ENCODE assay signal across 1 cellular context in the genomic region with DNA sequence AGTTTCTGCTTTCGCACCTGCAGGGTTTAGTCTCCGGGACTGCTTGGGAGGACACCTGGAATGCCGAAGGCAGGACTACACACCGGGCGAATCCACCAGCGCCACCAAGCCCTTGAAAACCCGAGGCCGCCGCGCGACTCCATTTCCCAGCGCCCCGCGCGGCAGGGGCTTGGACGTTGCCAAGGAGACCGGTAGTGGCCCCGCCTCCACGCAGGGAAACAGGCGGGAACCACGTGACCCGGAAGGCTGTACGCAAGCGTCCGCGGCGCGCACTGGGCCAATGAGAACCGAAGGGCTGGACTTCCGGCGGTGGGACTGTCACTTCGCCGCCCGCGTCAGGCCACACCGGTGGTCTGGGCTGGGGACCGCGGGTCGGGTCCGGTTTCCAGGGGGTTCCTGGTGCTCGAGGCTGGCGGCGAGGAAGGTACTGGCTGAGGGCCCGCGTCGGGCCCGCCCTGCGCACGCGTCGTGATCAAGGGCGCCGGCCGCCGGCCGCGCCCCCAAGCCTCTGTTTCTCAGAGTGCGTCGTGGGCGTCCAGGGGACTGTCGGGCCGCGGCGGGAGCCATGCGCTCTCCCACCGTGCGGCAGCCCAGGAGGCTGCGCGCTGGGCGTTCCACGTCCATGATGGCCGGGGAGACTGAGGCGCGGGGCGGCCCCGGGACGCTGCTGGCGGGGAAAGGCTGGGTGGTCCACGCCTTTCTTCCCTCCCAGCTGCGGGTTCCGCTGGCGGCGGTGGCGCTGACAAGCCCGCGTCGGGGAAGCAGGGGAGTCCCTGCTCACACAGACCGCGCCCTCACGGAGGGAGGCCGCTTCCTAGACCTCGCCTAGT.
TF ChIP-seq lines count a peak whose summit lies in the region.

A gene (plus strand): TSS at position 321 of the 830 bp plus-strand sequence. CDS start 2,106 bp downstream, outside the sequence.

TF ChIP-seq in K562, 482 proteins besides CTCF, POLR2A, EP300 and RAD21 (continued from another document and continues in another):
- TF ChIP-seq, protein P1, sequence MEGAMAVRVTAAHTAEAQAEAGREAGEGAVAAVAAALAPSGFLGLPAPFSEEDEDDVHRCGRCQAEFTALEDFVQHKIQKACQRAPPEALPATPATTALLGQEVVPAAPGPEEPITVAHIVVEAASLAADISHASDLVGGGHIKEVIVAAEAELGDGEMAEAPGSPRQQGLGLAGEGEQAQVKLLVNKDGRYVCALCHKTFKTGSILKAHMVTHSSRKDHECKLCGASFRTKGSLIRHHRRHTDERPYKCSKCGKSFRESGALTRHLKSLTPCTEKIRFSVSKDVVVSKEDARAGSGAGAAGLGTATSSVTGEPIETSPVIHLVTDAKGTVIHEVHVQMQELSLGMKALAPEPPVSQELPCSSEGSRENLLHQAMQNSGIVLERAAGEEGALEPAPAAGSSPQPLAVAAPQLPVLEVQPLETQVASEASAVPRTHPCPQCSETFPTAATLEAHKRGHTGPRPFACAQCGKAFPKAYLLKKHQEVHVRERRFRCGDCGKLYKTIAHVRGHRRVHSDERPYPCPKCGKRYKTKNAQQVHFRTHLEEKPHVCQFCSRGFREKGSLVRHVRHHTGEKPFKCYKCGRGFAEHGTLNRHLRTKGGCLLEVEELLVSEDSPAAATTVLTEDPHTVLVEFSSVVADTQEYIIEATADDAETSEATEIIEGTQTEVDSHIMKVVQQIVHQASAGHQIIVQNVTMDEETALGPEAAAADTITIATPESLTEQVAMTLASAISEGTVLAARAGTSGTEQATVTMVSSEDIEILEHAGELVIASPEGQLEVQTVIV (CRISPR knock-in tag; IDR thresholded peaks at IDR 0.05; ENCODE audit: borderline replicate concordance), result no peak
- no peak for TF ChIP-seq ZNF696 (CRISPR knock-in tag; conservative IDR thresholded peaks at IDR 0.05)
- TF ChIP-seq RBM39 (optimal IDR thresholded peaks at IDR 0.05; ENCODE audit: low read depth, low read length), result no peak
- no peak for TF ChIP-seq SREBF2 (CRISPR knock-in tag; IDR thresholded peaks at IDR 0.05)
- TF ChIP-seq, protein P2, sequence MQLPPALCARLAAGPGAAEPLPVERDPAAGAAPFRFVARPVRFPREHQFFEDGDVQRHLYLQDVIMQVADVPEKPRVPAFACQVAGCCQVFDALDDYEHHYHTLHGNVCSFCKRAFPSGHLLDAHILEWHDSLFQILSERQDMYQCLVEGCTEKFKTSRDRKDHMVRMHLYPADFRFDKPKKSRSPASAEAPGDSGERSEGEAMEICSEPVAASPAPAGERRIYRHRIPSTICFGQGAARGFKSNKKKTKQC (CRISPR knock-in tag; IDR thresholded peaks at IDR 0.05), result no peak; the same call in 1 of the 2 replicates
- no peak for TF ChIP-seq ZNF184 (CRISPR knock-in tag; IDR thresholded peaks at IDR 0.05)
- TF ChIP-seq ZNF780A (CRISPR knock-in tag; IDR thresholded peaks at IDR 0.05), result no peak
- no peak for TF ChIP-seq NFIX (CRISPR knock-in tag; IDR thresholded peaks at IDR 0.05; ENCODE audit: low read depth)
- TF ChIP-seq XRCC4 (IDR thresholded peaks at IDR 0.05; ENCODE audit: extremely low read depth, insufficient read depth, insufficient read length), result no peak
- 0 out of 2 replicates have a peak, but pooled peaks have one; percentile 31 for TF ChIP-seq IRF2 (CRISPR knock-in tag; IDR thresholded peaks at IDR 0.05)
- peak; percentile 67; the same call in 1 of the 2 replicates for TF ChIP-seq TGIF2 (CRISPR knock-in tag; IDR thresholded peaks at IDR 0.05)
- TF ChIP-seq, protein P3, sequence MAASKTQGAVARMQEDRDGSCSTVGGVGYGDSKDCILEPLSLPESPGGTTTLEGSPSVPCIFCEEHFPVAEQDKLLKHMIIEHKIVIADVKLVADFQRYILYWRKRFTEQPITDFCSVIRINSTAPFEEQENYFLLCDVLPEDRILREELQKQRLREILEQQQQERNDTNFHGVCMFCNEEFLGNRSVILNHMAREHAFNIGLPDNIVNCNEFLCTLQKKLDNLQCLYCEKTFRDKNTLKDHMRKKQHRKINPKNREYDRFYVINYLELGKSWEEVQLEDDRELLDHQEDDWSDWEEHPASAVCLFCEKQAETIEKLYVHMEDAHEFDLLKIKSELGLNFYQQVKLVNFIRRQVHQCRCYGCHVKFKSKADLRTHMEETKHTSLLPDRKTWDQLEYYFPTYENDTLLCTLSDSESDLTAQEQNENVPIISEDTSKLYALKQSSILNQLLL (CRISPR knock-in tag; IDR thresholded peaks at IDR 0.05; ENCODE audit: borderline replicate concordance), result no peak
- TF ChIP-seq ESRRA (IDR thresholded peaks at IDR 0.05; ENCODE audit: borderline replicate concordance, low read depth), result no peak
- peak; percentile 45 to 55; a peak in 3 of 4 replicates for TF ChIP-seq SIX5 (IDR thresholded peaks at IDR 0.05; ENCODE audit: borderline replicate concordance in 1 of 2, insufficient read depth in 1 of 2, low read depth in 1 of 2, low read length in 2 of 2)
- 0 out of 2 replicates have a peak, but pooled peaks have one; percentile 51 for TF ChIP-seq ELF4 (CRISPR knock-in tag; IDR thresholded peaks at IDR 0.05)
- TF ChIP-seq CHD4 (IDR thresholded peaks at IDR 0.05; ENCODE audit: insufficient read depth, insufficient replicate concordance, low read depth, low read length, poor library complexity, severe bottlenecking), result no peak
- TF ChIP-seq DPF2 (IDR thresholded peaks at IDR 0.05), result no peak
- TF ChIP-seq FOXJ3 (CRISPR knock-in tag; IDR thresholded peaks at IDR 0.05), result no peak
- no peak for TF ChIP-seq ZNF717 (CRISPR knock-in tag; IDR thresholded peaks at IDR 0.05)
- no peak for TF ChIP-seq SREBF1 (IDR thresholded peaks at IDR 0.05; ENCODE audit: borderline replicate concordance, low read depth, low read length)
- TF ChIP-seq, protein P4, sequence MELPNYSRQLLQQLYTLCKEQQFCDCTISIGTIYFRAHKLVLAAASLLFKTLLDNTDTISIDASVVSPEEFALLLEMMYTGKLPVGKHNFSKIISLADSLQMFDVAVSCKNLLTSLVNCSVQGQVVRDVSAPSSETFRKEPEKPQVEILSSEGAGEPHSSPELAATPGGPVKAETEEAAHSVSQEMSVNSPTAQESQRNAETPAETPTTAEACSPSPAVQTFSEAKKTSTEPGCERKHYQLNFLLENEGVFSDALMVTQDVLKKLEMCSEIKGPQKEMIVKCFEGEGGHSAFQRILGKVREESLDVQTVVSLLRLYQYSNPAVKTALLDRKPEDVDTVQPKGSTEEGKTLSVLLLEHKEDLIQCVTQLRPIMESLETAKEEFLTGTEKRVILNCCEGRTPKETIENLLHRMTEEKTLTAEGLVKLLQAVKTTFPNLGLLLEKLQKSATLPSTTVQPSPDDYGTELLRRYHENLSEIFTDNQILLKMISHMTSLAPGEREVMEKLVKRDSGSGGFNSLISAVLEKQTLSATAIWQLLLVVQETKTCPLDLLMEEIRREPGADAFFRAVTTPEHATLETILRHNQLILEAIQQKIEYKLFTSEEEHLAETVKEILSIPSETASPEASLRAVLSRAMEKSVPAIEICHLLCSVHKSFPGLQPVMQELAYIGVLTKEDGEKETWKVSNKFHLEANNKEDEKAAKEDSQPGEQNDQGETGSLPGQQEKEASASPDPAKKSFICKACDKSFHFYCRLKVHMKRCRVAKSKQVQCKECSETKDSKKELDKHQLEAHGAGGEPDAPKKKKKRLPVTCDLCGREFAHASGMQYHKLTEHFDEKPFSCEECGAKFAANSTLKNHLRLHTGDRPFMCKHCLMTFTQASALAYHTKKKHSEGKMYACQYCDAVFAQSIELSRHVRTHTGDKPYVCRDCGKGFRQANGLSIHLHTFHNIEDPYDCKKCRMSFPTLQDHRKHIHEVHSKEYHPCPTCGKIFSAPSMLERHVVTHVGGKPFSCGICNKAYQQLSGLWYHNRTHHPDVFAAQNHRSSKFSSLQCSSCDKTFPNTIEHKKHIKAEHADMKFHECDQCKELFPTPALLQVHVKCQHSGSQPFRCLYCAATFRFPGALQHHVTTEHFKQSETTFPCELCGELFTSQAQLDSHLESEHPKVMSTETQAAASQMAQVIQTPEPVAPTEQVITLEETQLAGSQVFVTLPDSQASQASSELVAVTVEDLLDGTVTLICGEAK (IDR thresholded peaks at IDR 0.05), result peak; percentile 87
- TF ChIP-seq, protein P4 (CRISPR knock-in tag; IDR thresholded peaks at IDR 0.05), result no peak
- no peak for TF ChIP-seq SMAD2 (IDR thresholded peaks at IDR 0.05; ENCODE audit: low read depth, low read length)
- TF ChIP-seq, protein P5, sequence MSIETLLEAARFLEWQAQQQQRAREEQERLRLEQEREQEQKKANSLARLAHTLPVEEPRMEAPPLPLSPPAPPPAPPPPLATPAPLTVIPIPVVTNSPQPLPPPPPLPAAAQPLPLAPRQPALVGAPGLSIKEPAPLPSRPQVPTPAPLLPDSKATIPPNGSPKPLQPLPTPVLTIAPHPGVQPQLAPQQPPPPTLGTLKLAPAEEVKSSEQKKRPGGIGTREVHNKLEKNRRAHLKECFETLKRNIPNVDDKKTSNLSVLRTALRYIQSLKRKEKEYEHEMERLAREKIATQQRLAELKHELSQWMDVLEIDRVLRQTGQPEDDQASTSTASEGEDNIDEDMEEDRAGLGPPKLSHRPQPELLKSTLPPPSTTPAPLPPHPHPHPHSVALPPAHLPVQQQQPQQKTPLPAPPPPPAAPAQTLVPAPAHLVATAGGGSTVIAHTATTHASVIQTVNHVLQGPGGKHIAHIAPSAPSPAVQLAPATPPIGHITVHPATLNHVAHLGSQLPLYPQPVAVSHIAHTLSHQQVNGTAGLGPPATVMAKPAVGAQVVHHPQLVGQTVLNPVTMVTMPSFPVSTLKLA (conservative IDR thresholded peaks at IDR 0.05), result peak; percentile 95 to 96
- TF ChIP-seq ZNF589 (CRISPR knock-in tag; IDR thresholded peaks at IDR 0.05; ENCODE audit: low read depth), result no peak
- no peak for TF ChIP-seq MTA1 (IDR thresholded peaks at IDR 0.05; ENCODE audit: borderline replicate concordance)
- TF ChIP-seq, protein P6, sequence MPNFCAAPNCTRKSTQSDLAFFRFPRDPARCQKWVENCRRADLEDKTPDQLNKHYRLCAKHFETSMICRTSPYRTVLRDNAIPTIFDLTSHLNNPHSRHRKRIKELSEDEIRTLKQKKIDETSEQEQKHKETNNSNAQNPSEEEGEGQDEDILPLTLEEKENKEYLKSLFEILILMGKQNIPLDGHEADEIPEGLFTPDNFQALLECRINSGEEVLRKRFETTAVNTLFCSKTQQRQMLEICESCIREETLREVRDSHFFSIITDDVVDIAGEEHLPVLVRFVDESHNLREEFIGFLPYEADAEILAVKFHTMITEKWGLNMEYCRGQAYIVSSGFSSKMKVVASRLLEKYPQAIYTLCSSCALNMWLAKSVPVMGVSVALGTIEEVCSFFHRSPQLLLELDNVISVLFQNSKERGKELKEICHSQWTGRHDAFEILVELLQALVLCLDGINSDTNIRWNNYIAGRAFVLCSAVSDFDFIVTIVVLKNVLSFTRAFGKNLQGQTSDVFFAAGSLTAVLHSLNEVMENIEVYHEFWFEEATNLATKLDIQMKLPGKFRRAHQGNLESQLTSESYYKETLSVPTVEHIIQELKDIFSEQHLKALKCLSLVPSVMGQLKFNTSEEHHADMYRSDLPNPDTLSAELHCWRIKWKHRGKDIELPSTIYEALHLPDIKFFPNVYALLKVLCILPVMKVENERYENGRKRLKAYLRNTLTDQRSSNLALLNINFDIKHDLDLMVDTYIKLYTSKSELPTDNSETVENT (CRISPR knock-in tag; IDR thresholded peaks at IDR 0.05), result no peak
- TF ChIP-seq ZNF778 (CRISPR knock-in tag; IDR thresholded peaks at IDR 0.05), result no peak
- TF ChIP-seq, protein P7, sequence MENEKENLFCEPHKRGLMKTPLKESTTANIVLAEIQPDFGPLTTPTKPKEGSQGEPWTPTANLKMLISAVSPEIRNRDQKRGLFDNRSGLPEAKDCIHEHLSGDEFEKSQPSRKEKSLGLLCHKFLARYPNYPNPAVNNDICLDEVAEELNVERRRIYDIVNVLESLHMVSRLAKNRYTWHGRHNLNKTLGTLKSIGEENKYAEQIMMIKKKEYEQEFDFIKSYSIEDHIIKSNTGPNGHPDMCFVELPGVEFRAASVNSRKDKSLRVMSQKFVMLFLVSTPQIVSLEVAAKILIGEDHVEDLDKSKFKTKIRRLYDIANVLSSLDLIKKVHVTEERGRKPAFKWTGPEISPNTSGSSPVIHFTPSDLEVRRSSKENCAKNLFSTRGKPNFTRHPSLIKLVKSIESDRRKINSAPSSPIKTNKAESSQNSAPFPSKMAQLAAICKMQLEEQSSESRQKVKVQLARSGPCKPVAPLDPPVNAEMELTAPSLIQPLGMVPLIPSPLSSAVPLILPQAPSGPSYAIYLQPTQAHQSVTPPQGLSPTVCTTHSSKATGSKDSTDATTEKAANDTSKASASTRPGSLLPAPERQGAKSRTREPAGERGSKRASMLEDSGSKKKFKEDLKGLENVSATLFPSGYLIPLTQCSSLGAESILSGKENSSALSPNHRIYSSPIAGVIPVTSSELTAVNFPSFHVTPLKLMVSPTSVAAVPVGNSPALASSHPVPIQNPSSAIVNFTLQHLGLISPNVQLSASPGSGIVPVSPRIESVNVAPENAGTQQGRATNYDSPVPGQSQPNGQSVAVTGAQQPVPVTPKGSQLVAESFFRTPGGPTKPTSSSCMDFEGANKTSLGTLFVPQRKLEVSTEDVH (IDR thresholded peaks at IDR 0.05; ENCODE audit: low read depth, partially characterized antibody), result peak; percentile 55
- TF ChIP-seq, protein P8, sequence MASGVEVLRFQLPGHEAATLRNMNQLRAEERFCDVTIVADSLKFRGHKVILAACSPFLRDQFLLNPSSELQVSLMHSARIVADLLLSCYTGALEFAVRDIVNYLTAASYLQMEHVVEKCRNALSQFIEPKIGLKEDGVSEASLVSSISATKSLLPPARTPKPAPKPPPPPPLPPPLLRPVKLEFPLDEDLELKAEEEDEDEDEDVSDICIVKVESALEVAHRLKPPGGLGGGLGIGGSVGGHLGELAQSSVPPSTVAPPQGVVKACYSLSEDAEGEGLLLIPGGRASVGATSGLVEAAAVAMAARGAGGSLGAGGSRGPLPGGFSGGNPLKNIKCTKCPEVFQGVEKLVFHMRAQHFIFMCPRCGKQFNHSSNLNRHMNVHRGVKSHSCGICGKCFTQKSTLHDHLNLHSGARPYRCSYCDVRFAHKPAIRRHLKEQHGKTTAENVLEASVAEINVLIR (CRISPR knock-in tag; IDR thresholded peaks at IDR 0.05), result peak; percentile 32; the same call in 1 of the 2 replicates
- no peak for TF ChIP-seq MCM7 (IDR thresholded peaks at IDR 0.05)
- TF ChIP-seq ZNF695 (CRISPR knock-in tag; IDR thresholded peaks at IDR 0.05), result no peak
